In genomic region chr3:46902188-46902631, GRCh38 we compare ENCODE assay signal across 22 cellular contexts. TPM values are rescaled to one million over a fixed set of nuclear protein-coding genes. Genes with fewer than 3 reads are reported as not detected.
"Had no signal": no experiment of that assay in that cellular context is flagged by ENCODE, and none has a peak within 500 bp of the region (broad histone marks: within the 10 kb centered on the region; RNA-seq: fewer than 3 reads in every experiment).

No MANE protein-coding gene starts in this region.

- H3K4me1 Mint-ChIP-seq: nephron had no signal

- DNase-seq: cerebellar nuclear complex; colonic mucosa; dermis blood vessel endothelial cell; esophagus squamous epithelium; foreskin fibroblast; kidney glomerular epithelial cell; mesendoderm; naive B cell; stimulated activated CD4-positive, alpha-beta T cell treated with anti-CD3 and anti-CD28 coated beads, Interleukin-4, amount 100 ng/mL, for 1 hour; stimulated activated CD8-positive, alpha-beta memory T cell treated with anti-CD3 and anti-CD28 coated beads, Interleukin-4, amount 100 ng/mL, for 48 hours; stimulated activated naive CD8-positive, alpha-beta T cell treated with anti-CD3 and anti-CD28 coated beads, Interleukin-15, Interleukin-2, amounts not matched to agents 100 U/mL and 50 U/mL, for 24 hours; thyroid gland had no signal

- H3K4me3 ChIP-seq: colonic mucosa, esophagus squamous epithelium, gastroesophageal sphincter, right atrium auricular region, smooth muscle cell, suprapubic skin, thyroid gland had no signal

- H3K27ac Mint-ChIP-seq: nephron; stimulated activated effector memory CD8-positive, alpha-beta T cell treated with anti-CD3 and anti-CD28 coated beads, Interleukin-12 subunit alpha, Interleukin-12 subunit beta, amount 100 ng/mL, for 72 hours; type B pancreatic cell had no signal

- H3K4me3 Mint-ChIP-seq: naive B cell; nephron; stimulated activated effector memory CD8-positive, alpha-beta T cell treated with anti-CD3 and anti-CD28 coated beads, Interleukin-12 subunit alpha, Interleukin-12 subunit beta, amount 100 ng/mL, for 72 hours; type B pancreatic cell had no signal

- H3K27ac ChIP-seq: colonic mucosa, esophagus squamous epithelium, gastroesophageal sphincter, right atrium auricular region, suprapubic skin, thyroid gland had no signal

- ATAC-seq: gastroesophageal sphincter; left lobe of liver; stimulated activated effector memory CD8-positive, alpha-beta T cell treated with anti-CD3 and anti-CD28 coated beads, Interleukin-12 subunit alpha, Interleukin-12 subunit beta, amount 100 ng/mL, for 72 hours; stimulated activated naive CD8-positive, alpha-beta T cell treated with anti-CD3 and anti-CD28 coated beads, Interleukin-15, Interleukin-2, amounts not matched to agents 100 U/mL and 50 U/mL, for 24 hours had no signal

- H3K36me3 ChIP-seq: colonic mucosa, esophagus squamous epithelium, gastroesophageal sphincter, right atrium auricular region, suprapubic skin, thyroid gland had no signal

- FAIRE-seq: urothelium cell line had no signal

- H3K4me2 ChIP-seq: smooth muscle cell had no signal

- H3K27me3 Mint-ChIP-seq: type B pancreatic cell had no signal

- H3K4me1 ChIP-seq: colonic mucosa had no signal

- H3K36me3 Mint-ChIP-seq: naive B cell; stimulated activated effector memory CD8-positive, alpha-beta T cell treated with anti-CD3 and anti-CD28 coated beads, Interleukin-12 subunit alpha, Interleukin-12 subunit beta, amount 100 ng/mL, for 72 hours; type B pancreatic cell had no signal

- H3K9me3 Mint-ChIP-seq: naive B cell; nephron; stimulated activated effector memory CD8-positive, alpha-beta T cell treated with anti-CD3 and anti-CD28 coated beads, Interleukin-12 subunit alpha, Interleukin-12 subunit beta, amount 100 ng/mL, for 72 hours; type B pancreatic cell had no signal

- H3K9me3 ChIP-seq: colonic mucosa, esophagus squamous epithelium, gastroesophageal sphincter, right atrium auricular region, suprapubic skin, thyroid gland had no signal

- H3K27me3 ChIP-seq: right atrium auricular region, thyroid gland had no signal

RNA-seq across cellular contexts. Expression of gene MYL3, which starts 39.0 kb away (rescaled TPM):
- total RNA-seq: dermis blood vessel endothelial cell, lung microvascular endothelial cell had no signal
